In the genomic region with DNA sequence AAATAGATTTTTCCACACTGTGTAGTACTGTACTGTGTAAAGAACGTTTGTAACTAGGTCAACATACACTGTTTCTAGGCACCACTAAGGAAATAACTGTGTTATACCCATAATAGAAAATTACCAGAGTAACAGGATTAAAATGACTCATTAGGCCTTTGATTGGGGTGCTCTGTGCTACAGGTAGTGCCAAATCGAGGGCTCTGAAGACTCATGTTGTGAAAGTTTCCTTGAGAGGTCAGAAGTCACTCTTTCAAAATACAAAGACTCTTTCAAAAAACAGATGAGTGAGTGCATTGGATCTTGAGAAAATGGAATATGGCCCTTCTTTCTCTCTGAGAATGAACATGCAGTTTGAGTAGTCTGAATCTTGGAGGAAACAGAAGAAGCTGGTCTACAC, we compare ENCODE assay signal across 1 cellular context.
A peak's percentile ranks its signal among the peaks of the same experiment; 100 is the strongest.
TF ChIP-seq lines count a peak whose summit lies in the region.

No MANE protein-coding gene starts in this region.

TF ChIP-seq in GM12878, 131 proteins besides CTCF, POLR2A, EP300 and RAD21 (continued from another document and continues in another):
- TF ChIP-seq, protein P1, sequence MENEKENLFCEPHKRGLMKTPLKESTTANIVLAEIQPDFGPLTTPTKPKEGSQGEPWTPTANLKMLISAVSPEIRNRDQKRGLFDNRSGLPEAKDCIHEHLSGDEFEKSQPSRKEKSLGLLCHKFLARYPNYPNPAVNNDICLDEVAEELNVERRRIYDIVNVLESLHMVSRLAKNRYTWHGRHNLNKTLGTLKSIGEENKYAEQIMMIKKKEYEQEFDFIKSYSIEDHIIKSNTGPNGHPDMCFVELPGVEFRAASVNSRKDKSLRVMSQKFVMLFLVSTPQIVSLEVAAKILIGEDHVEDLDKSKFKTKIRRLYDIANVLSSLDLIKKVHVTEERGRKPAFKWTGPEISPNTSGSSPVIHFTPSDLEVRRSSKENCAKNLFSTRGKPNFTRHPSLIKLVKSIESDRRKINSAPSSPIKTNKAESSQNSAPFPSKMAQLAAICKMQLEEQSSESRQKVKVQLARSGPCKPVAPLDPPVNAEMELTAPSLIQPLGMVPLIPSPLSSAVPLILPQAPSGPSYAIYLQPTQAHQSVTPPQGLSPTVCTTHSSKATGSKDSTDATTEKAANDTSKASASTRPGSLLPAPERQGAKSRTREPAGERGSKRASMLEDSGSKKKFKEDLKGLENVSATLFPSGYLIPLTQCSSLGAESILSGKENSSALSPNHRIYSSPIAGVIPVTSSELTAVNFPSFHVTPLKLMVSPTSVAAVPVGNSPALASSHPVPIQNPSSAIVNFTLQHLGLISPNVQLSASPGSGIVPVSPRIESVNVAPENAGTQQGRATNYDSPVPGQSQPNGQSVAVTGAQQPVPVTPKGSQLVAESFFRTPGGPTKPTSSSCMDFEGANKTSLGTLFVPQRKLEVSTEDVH (IDR thresholded peaks at IDR 0.05; ENCODE audit: low read depth, partially characterized antibody), result no peak
- TF ChIP-seq MYB (IDR thresholded peaks at IDR 0.05; ENCODE audit: borderline replicate concordance, low read depth, low read length), result no peak
- TF ChIP-seq, protein P2, sequence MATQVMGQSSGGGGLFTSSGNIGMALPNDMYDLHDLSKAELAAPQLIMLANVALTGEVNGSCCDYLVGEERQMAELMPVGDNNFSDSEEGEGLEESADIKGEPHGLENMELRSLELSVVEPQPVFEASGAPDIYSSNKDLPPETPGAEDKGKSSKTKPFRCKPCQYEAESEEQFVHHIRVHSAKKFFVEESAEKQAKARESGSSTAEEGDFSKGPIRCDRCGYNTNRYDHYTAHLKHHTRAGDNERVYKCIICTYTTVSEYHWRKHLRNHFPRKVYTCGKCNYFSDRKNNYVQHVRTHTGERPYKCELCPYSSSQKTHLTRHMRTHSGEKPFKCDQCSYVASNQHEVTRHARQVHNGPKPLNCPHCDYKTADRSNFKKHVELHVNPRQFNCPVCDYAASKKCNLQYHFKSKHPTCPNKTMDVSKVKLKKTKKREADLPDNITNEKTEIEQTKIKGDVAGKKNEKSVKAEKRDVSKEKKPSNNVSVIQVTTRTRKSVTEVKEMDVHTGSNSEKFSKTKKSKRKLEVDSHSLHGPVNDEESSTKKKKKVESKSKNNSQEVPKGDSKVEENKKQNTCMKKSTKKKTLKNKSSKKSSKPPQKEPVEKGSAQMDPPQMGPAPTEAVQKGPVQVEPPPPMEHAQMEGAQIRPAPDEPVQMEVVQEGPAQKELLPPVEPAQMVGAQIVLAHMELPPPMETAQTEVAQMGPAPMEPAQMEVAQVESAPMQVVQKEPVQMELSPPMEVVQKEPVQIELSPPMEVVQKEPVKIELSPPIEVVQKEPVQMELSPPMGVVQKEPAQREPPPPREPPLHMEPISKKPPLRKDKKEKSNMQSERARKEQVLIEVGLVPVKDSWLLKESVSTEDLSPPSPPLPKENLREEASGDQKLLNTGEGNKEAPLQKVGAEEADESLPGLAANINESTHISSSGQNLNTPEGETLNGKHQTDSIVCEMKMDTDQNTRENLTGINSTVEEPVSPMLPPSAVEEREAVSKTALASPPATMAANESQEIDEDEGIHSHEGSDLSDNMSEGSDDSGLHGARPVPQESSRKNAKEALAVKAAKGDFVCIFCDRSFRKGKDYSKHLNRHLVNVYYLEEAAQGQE (IDR thresholded peaks at IDR 0.05; ENCODE audit: low read depth, low read length), result no peak
- TF ChIP-seq SUPT20H (IDR thresholded peaks at IDR 0.05; ENCODE audit: borderline replicate concordance, control insufficient read depth, low read depth, low read length), result no peak
- no peak for TF ChIP-seq TCF3 (IDR thresholded peaks at IDR 0.05; ENCODE audit: borderline replicate concordance, insufficient read depth, low read depth, low read length)
- TF ChIP-seq, protein P3, sequence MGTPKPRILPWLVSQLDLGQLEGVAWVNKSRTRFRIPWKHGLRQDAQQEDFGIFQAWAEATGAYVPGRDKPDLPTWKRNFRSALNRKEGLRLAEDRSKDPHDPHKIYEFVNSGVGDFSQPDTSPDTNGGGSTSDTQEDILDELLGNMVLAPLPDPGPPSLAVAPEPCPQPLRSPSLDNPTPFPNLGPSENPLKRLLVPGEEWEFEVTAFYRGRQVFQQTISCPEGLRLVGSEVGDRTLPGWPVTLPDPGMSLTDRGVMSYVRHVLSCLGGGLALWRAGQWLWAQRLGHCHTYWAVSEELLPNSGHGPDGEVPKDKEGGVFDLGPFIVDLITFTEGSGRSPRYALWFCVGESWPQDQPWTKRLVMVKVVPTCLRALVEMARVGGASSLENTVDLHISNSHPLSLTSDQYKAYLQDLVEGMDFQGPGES (IDR thresholded peaks at IDR 0.05), result no peak
- TF ChIP-seq, protein P4, sequence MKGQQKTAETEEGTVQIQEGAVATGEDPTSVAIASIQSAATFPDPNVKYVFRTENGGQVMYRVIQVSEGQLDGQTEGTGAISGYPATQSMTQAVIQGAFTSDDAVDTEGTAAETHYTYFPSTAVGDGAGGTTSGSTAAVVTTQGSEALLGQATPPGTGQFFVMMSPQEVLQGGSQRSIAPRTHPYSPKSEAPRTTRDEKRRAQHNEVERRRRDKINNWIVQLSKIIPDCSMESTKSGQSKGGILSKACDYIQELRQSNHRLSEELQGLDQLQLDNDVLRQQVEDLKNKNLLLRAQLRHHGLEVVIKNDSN (IDR thresholded peaks at IDR 0.05; ENCODE audit: borderline replicate concordance, extremely low read length, insufficient read depth, low read depth, low read length), result no peak
- TF ChIP-seq, protein P5, sequence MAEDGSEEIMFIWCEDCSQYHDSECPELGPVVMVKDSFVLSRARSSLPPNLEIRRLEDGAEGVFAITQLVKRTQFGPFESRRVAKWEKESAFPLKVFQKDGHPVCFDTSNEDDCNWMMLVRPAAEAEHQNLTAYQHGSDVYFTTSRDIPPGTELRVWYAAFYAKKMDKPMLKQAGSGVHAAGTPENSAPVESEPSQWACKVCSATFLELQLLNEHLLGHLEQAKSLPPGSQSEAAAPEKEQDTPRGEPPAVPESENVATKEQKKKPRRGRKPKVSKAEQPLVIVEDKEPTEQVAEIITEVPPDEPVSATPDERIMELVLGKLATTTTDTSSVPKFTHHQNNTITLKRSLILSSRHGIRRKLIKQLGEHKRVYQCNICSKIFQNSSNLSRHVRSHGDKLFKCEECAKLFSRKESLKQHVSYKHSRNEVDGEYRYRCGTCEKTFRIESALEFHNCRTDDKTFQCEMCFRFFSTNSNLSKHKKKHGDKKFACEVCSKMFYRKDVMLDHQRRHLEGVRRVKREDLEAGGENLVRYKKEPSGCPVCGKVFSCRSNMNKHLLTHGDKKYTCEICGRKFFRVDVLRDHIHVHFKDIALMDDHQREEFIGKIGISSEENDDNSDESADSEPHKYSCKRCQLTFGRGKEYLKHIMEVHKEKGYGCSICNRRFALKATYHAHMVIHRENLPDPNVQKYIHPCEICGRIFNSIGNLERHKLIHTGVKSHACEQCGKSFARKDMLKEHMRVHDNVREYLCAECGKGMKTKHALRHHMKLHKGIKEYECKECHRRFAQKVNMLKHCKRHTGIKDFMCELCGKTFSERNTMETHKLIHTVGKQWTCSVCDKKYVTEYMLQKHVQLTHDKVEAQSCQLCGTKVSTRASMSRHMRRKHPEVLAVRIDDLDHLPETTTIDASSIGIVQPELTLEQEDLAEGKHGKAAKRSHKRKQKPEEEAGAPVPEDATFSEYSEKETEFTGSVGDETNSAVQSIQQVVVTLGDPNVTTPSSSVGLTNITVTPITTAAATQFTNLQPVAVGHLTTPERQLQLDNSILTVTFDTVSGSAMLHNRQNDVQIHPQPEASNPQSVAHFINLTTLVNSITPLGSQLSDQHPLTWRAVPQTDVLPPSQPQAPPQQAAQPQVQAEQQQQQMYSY (CRISPR knock-in tag; IDR thresholded peaks at IDR 0.05), result no peak
- no peak for TF ChIP-seq IKZF2 (IDR thresholded peaks at IDR 0.05)
- TF ChIP-seq YBX1 (IDR thresholded peaks at IDR 0.05), result no peak
- TF ChIP-seq LARP7 (IDR thresholded peaks at IDR 0.05), result no peak
- TF ChIP-seq STAT3 (IDR thresholded peaks at IDR 0.05; ENCODE audit: low read depth, low read length), result no peak
- peak; percentile 64 for TF ChIP-seq PML (IDR thresholded peaks at IDR 0.05; ENCODE audit: low read length)
- TF ChIP-seq NFYA (IDR thresholded peaks at IDR 0.05; ENCODE audit: borderline replicate concordance, low read depth, low read length), result no peak
- no peak for TF ChIP-seq SREBF1 (IDR thresholded peaks at IDR 0.05; ENCODE audit: low read length)
- no peak for TF ChIP-seq RCOR1 (conservative IDR thresholded peaks at IDR 0.05; ENCODE audit: low read depth, low read length)
- peak; percentile 62 for TF ChIP-seq BCL11A (IDR thresholded peaks at IDR 0.05; ENCODE audit: low read depth, low read length)
- no peak for TF ChIP-seq FOXK2 (IDR thresholded peaks at IDR 0.05)
- TF ChIP-seq SP1 (IDR thresholded peaks at IDR 0.05; ENCODE audit: low read depth, low read length), result no peak
- no peak for TF ChIP-seq HDAC2 (IDR thresholded peaks at IDR 0.05)
- TF ChIP-seq BHLHE40 (IDR thresholded peaks at IDR 0.05; ENCODE audit: borderline replicate concordance in 1 of 2, low read depth in 2 of 2, low read length in 1 of 2), result no peak
- no peak; the same call in 1 of the 2 replicates for TF ChIP-seq RAD51 (IDR thresholded peaks at IDR 0.05)
- TF ChIP-seq EED (IDR thresholded peaks at IDR 0.05; ENCODE audit: low read depth), result peak; percentile 32; the same call in 1 of the 2 replicates
- TF ChIP-seq DPF2 (IDR thresholded peaks at IDR 0.05), result no peak
- TF ChIP-seq ESRRA (IDR thresholded peaks at IDR 0.05; ENCODE audit: low read length), result no peak
- TF ChIP-seq NFIC (IDR thresholded peaks at IDR 0.05; ENCODE audit: low read depth, low read length), result peak; percentile 82
- no peak for TF ChIP-seq TARDBP (IDR thresholded peaks at IDR 0.05; ENCODE audit: borderline replicate concordance)
- peak; percentile 39; the same call in 1 of the 2 replicates for TF ChIP-seq CREM (IDR thresholded peaks at IDR 0.05; ENCODE audit: low read depth)
- no peak for TF ChIP-seq TCF12 (IDR thresholded peaks at IDR 0.05; ENCODE audit: low read depth, low read length)
- peak; percentile 53; the same call in 1 of the 2 replicates for TF ChIP-seq JUND (IDR thresholded peaks at IDR 0.05; ENCODE audit: low read depth, low read length)
- TF ChIP-seq, protein P6, sequence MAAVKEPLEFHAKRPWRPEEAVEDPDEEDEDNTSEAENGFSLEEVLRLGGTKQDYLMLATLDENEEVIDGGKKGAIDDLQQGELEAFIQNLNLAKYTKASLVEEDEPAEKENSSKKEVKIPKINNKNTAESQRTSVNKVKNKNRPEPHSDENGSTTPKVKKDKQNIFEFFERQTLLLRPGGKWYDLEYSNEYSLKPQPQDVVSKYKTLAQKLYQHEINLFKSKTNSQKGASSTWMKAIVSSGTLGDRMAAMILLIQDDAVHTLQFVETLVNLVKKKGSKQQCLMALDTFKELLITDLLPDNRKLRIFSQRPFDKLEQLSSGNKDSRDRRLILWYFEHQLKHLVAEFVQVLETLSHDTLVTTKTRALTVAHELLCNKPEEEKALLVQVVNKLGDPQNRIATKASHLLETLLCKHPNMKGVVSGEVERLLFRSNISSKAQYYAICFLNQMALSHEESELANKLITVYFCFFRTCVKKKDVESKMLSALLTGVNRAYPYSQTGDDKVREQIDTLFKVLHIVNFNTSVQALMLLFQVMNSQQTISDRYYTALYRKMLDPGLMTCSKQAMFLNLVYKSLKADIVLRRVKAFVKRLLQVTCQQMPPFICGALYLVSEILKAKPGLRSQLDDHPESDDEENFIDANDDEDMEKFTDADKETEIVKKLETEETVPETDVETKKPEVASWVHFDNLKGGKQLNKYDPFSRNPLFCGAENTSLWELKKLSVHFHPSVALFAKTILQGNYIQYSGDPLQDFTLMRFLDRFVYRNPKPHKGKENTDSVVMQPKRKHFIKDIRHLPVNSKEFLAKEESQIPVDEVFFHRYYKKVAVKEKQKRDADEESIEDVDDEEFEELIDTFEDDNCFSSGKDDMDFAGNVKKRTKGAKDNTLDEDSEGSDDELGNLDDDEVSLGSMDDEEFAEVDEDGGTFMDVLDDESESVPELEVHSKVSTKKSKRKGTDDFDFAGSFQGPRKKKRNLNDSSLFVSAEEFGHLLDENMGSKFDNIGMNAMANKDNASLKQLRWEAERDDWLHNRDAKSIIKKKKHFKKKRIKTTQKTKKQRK (IDR thresholded peaks at IDR 0.05; ENCODE audit: low read depth, low read length), result no peak
- no peak for TF ChIP-seq ZNF274 (IDR thresholded peaks at IDR 0.05; ENCODE audit: insufficient read depth, insufficient read length)
- TF ChIP-seq SRF (IDR thresholded peaks at IDR 0.05; ENCODE audit: low read depth in 2 of 2, low read length in 2 of 2), result no peak
- TF ChIP-seq POU2F2 (IDR thresholded peaks at IDR 0.05; ENCODE audit: borderline replicate concordance, low read depth, low read length), result no peak
- no peak for TF ChIP-seq TBL1XR1 (IDR thresholded peaks at IDR 0.05; ENCODE audit: low read depth, low read length)
- TF ChIP-seq SMARCA5 (IDR thresholded peaks at IDR 0.05), result no peak
- TF ChIP-seq, protein P7, sequence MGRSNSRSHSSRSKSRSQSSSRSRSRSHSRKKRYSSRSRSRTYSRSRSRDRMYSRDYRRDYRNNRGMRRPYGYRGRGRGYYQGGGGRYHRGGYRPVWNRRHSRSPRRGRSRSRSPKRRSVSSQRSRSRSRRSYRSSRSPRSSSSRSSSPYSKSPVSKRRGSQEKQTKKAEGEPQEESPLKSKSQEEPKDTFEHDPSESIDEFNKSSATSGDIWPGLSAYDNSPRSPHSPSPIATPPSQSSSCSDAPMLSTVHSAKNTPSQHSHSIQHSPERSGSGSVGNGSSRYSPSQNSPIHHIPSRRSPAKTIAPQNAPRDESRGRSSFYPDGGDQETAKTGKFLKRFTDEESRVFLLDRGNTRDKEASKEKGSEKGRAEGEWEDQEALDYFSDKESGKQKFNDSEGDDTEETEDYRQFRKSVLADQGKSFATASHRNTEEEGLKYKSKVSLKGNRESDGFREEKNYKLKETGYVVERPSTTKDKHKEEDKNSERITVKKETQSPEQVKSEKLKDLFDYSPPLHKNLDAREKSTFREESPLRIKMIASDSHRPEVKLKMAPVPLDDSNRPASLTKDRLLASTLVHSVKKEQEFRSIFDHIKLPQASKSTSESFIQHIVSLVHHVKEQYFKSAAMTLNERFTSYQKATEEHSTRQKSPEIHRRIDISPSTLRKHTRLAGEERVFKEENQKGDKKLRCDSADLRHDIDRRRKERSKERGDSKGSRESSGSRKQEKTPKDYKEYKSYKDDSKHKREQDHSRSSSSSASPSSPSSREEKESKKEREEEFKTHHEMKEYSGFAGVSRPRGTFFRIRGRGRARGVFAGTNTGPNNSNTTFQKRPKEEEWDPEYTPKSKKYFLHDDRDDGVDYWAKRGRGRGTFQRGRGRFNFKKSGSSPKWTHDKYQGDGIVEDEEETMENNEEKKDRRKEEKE (IDR thresholded peaks at IDR 0.05), result no peak
- no peak for TF ChIP-seq HCFC1 (IDR thresholded peaks at IDR 0.05; ENCODE audit: low read length)
- no peak for TF ChIP-seq CHD1 (IDR thresholded peaks at IDR 0.05; ENCODE audit: low read depth, low read length)
- TF ChIP-seq JUNB (IDR thresholded peaks at IDR 0.05), result peak; percentile 94
- no peak for TF ChIP-seq RELA (IDR thresholded peaks at IDR 0.05; ENCODE audit: borderline replicate concordance, partially characterized antibody)
- no peak for TF ChIP-seq NR2F1 (conservative IDR thresholded peaks at IDR 0.05)
- peak; percentile 76; the same call in 1 of the 2 replicates for TF ChIP-seq ZBED1 (IDR thresholded peaks at IDR 0.05; ENCODE audit: borderline replicate concordance)
- TF ChIP-seq BRCA1 (IDR thresholded peaks at IDR 0.05; ENCODE audit: low read depth, low read length), result no peak
- TF ChIP-seq, protein P8, sequence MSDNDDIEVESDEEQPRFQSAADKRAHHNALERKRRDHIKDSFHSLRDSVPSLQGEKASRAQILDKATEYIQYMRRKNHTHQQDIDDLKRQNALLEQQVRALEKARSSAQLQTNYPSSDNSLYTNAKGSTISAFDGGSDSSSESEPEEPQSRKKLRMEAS (IDR thresholded peaks at IDR 0.05; ENCODE audit: low read depth, low read length), result no peak
- TF ChIP-seq MYC (IDR thresholded peaks at IDR 0.05; ENCODE audit: insufficient read depth, insufficient read length, insufficient replicate concordance, low read length, severe bottlenecking), result no peak
- no peak for TF ChIP-seq IKZF1 (conservative IDR thresholded peaks at IDR 0.05)
- TF ChIP-seq KDM1A (IDR thresholded peaks at IDR 0.05; ENCODE audit: borderline replicate concordance), result no peak
